13 cellular contexts compared by ENCODE assay signal in the genomic region with DNA sequence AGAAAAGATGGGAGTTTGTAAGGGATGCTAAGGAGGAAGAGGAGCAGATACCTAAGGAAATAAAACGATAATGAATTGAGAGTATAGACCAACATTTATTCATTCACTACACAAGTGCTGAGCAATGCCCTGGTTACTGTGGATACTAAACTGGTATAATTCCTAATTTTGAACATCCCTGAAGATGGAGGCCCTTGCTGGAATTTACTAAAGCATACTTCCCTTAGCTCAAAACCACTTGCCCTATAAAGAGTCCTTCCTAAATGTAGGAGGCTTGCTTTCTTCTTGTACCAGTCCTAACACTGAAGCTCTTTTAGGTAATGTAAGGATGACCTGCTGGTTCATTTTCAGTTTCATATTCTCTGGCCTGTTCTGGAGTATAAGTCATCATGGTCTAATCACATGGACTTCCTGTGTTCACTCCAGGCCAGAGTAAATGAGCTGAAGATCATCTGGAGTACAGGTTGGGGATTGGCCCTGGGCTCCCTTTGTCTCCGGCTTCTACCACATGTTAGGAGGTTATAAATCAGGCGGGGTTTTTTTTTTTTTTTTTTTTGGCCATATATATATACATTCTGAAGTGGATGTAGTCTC. TPM values are rescaled to one million over a fixed set of nuclear protein-coding genes. Genes with fewer than 3 reads are reported as not detected.
A peak's percentile ranks its signal among the peaks of the same experiment; 100 is the strongest.
DNase-seq lines count a peak whose midpoint lies in the region; ATAC-seq, FAIRE-seq and TF ChIP-seq lines count a peak whose summit lies in the region.
"Had no signal": no experiment of that assay in that cellular context is flagged by ENCODE, and none has a peak within 500 bp of the region (broad histone marks: within the 10 kb centered on the region; RNA-seq: fewer than 3 reads in every experiment).

No MANE protein-coding gene starts in this region.

- H3K79me2 ChIP-seq in endothelial cell of umbilical vein (ENCODE audit: control insufficient read depth, insufficient read depth, low read length): no peaks in the 10 kb centered on the region

- H3K4me1 Mint-ChIP-seq in glutamatergic neuron (ENCODE audit: low read depth, unreplicated experiment): no peaks in the 10 kb centered on the region

- intact Hi-C loops in endothelial cell of umbilical vein (cut with micrococcal nuclease) (no loop called here), tibial artery (cut with DNase I; ENCODE audit: low total_unique reads) (no loop called here)

- BruUV-seq in endothelial cell of umbilical vein (replicated peaks; lab: Mats Ljungman, UMichigan): no TSS peak

- TF ChIP-seq CTCF in endothelial cell of umbilical vein (IDR thresholded peaks at IDR 0.05; ENCODE audit: extremely low read depth in 1 of 2, insufficient read depth in 1 of 2, low read depth in 1 of 2, low read length in 2 of 2) (no peak), glutamatergic neuron (IDR thresholded peaks at IDR 0.05; ENCODE audit: partially characterized antibody, unreplicated experiment) (no peak), tibial artery (IDR thresholded peaks at IDR 0.05) (no peak)

- peak overlapping the region; percentile 55 for H3K9ac ChIP-seq in endothelial cell of umbilical vein (replicated peaks; ENCODE audit: extremely low read depth, insufficient read depth, low read length)

- H4K20me1 ChIP-seq in endothelial cell of umbilical vein (replicated peaks; ENCODE audit: control insufficient read depth, extremely low read depth, insufficient read depth, low read length): no peaks in the 10 kb centered on the region

- H2AFZ ChIP-seq in endothelial cell of umbilical vein (ENCODE audit: low read depth, low read length): peak overlapping the region; percentile 75

- dilution Hi-C loops in endothelial cell of umbilical vein (cut with MboI; ENCODE audit: extremely low pct_ligation_motif_present, low sequenced_read_pairs): no loop called here

- POLR2A ChIA-PET in endothelial cell of umbilical vein (lab: Charles Lee): interaction anchor here (0.7 to 1.1 kb wide), 2 partner anchors 25 to 40 kb away, joined by 4 to 8 read pairs; a partner anchor contains a TSS

- no peak for TF ChIP-seq POLR2A in endothelial cell of umbilical vein (IDR thresholded peaks at IDR 0.05; ENCODE audit: low read depth, low read length)

- H3K27ac ChIP-seq in endothelial cell of umbilical vein (ENCODE audit: insufficient read depth, low read depth, low read length): peak overlapping the region; percentile 78
- H3K27ac ChIP-seq in tibial artery: no peak overlapping the region
- H3K27ac ChIP-seq: vagina had no signal

- H3K9me3 Mint-ChIP-seq in glutamatergic neuron (ENCODE audit: unreplicated experiment): no peaks in the 10 kb centered on the region

- FAIRE-seq in endothelial cell of umbilical vein (lab: Jason Lieb, UNC): peak; percentile 80
- FAIRE-seq: colon had no signal

- ATAC-seq in GM19395 (IDR thresholded peaks at IDR 0.05; ENCODE audit: unreplicated experiment): peak; percentile 95
- ATAC-seq in HG03159 (IDR thresholded peaks at IDR 0.05; ENCODE audit: unreplicated experiment): peak; percentile 84

- DNase-seq in EH (ENCODE audit: low read depth) (peak; percentile 70), endothelial cell of umbilical vein (ENCODE audit: low read depth, low spot score) (peak; percentile 64), COLO668 (lab: John Stamatoyannopoulos, UW; ENCODE audit: unreplicated experiment) (no peak), glutamatergic neuron (no peak), NCI-H187 (lab: John Stamatoyannopoulos, UW) (no peak), tibial artery (no peak)
- DNase-seq: activated CD4-positive, alpha-beta T cell treated with anti-CD3 and anti-CD28 coated beads for 4 hours; NCI-H510A had no signal

- H3K4me3 Mint-ChIP-seq in glutamatergic neuron (ENCODE audit: unreplicated experiment): no peak overlapping the region

- no peaks in the 10 kb centered on the region for H3K9me1 ChIP-seq in endothelial cell of umbilical vein (replicated peaks; ENCODE audit: control insufficient read depth, extremely low read depth, insufficient read depth, low read length)

- H3K4me1 ChIP-seq in endothelial cell of umbilical vein (ENCODE audit: control insufficient read depth, extremely low read depth, insufficient read depth, low read length) (peaks cover 52% of the 10 kb centered on the region), tibial artery (peaks cover 0 to 4% (median 0%) of the 10 kb centered on the region in 4 donors)

- H3K27ac Mint-ChIP-seq in glutamatergic neuron (ENCODE audit: unreplicated experiment): no peak overlapping the region

- H3K4me3 ChIP-seq in endothelial cell of umbilical vein (replicated peaks in 1 of 3; ENCODE audit: insufficient read depth in 1 of 3, low read depth in 1 of 3, low read length in 3 of 3) (no peak overlapping the region), tibial artery (no peak overlapping the region)
- H3K4me3 ChIP-seq: lung, vagina had no signal

- H3K9me3 ChIP-seq in endothelial cell of umbilical vein (replicated peaks; ENCODE audit: control insufficient read depth, insufficient read depth, low read length) (no peaks in the 10 kb centered on the region), tibial artery (no peaks in the 10 kb centered on the region)
- H3K9me3 ChIP-seq: vagina had no signal

- CTCF ChIA-PET in endothelial cell of umbilical vein (lab: Charles Lee): interaction anchor here (1.0 to 3.2 kb wide), 3 partner anchors 10 to 97 kb away, joined by 3 to 18 read pairs (median 7); no protein-coding TSS in a partner anchor

- no peaks in the 10 kb centered on the region for H3K36me3 Mint-ChIP-seq in glutamatergic neuron (ENCODE audit: unreplicated experiment)

- H3K27me3 ChIP-seq in endothelial cell of umbilical vein (ENCODE audit: control insufficient read depth in 2 of 2, insufficient read depth in 2 of 2, low read length in 2 of 2) (no peaks in the 10 kb centered on the region), tibial artery (no peaks in the 10 kb centered on the region)
- H3K27me3 ChIP-seq: vagina had no signal

- H3K27me3 Mint-ChIP-seq in glutamatergic neuron (ENCODE audit: unreplicated experiment): no peaks in the 10 kb centered on the region

- H3K36me3 ChIP-seq in endothelial cell of umbilical vein (ENCODE audit: control insufficient read depth in 2 of 2, extremely low read depth in 1 of 2, insufficient read depth in 2 of 2, low read length in 2 of 2) (no peaks in the 10 kb centered on the region), tibial artery (no peaks in the 10 kb centered on the region)
- H3K36me3 ChIP-seq: vagina had no signal

- H3K4me2 ChIP-seq in endothelial cell of umbilical vein (ENCODE audit: insufficient read depth, low read length): peak overlapping the region; percentile 2

TF ChIP-seq in endothelial cell of umbilical vein, 7 proteins besides CTCF, POLR2A, EP300 and RAD21:
- TF ChIP-seq GATA2 (IDR thresholded peaks at IDR 0.05; ENCODE audit: insufficient read depth, insufficient read length, low read depth, low read length): no peak
- peak; percentile 18 for TF ChIP-seq JUN (IDR thresholded peaks at IDR 0.05; ENCODE audit: borderline replicate concordance, insufficient read depth, insufficient read length, low read depth)
- peak; percentile 55 for TF ChIP-seq FOS (IDR thresholded peaks at IDR 0.05; ENCODE audit: borderline replicate concordance, insufficient read depth, low read length)
- TF ChIP-seq, protein P1, sequence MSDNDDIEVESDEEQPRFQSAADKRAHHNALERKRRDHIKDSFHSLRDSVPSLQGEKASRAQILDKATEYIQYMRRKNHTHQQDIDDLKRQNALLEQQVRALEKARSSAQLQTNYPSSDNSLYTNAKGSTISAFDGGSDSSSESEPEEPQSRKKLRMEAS (IDR thresholded peaks at IDR 0.05; ENCODE audit: insufficient read depth, insufficient read length): peak; percentile 42

RNA-seq across cellular contexts. Expression of a gene that starts 40.1 kb away (rescaled TPM):
- total RNA-seq in endothelial cell of umbilical vein: 65.5 and 88.5 TPM in 2 replicates
- 41.7 and 48.3 TPM in 2 replicates for polyA plus RNA-seq in endothelial cell of umbilical vein
- polyA plus RNA-seq in endothelial cell of umbilical vein (2011; cell fraction: cytosol; rRNA removed): 37.8 and 43.6 TPM in 2 replicates
- 167 and 171 TPM in 2 replicates for polyA plus RNA-seq in endothelial cell of umbilical vein (2011; cell fraction: nucleus; rRNA removed)
- 22.8 and 28.8 TPM in 2 replicates for polyA plus RNA-seq in endothelial cell of umbilical vein (2012)
- polyA minus RNA-seq in endothelial cell of umbilical vein: 114 and 120 TPM in 2 replicates
- 4.7 TPM for polyA minus RNA-seq in endothelial cell of umbilical vein (2011; cell fraction: cytosol; rRNA and poly(A)+ RNA removed)
- 329 and 332 TPM in 2 replicates for polyA minus RNA-seq in endothelial cell of umbilical vein (2011; cell fraction: nucleus; rRNA and poly(A)+ RNA removed)
- 17.1 TPM for total RNA-seq in glutamatergic neuron (ENCODE audit: unreplicated experiment)

Comparison
In these comparisons a context has a peak if more than half of its experiments do, and no peak if none do; other contexts are left out.
1. DNase-seq: peak in EH (single experiment) and endothelial cell of umbilical vein (single experiment); none in COLO668 (single experiment), glutamatergic neuron (single experiment), NCI-H187 (0 of 2) and tibial artery (0 of 2).